ENCODE assay signal across 10 cellular contexts in genomic region chr10:117542706-117543244, GRCh38. TPM values are rescaled to one million over a fixed set of nuclear protein-coding genes. Genes with fewer than 3 reads are reported as not detected.
DNase-seq lines count a peak whose midpoint lies in the region; ATAC-seq and TF ChIP-seq lines count a peak whose summit lies in the region.
"Had no signal": no experiment of that assay in that cellular context is flagged by ENCODE, and none has a peak within 500 bp of the region (broad histone marks: within the 10 kb centered on the region; RNA-seq: fewer than 3 reads in every experiment).

EMX2 (plus strand) TSS chr10:117542746; CDS start chr10:117543268, 522 bp downstream.

- peaks cover 29% of the 10 kb centered on the region for H3K4me1 Mint-ChIP-seq in neural crest cell

- H3K9me3 ChIP-seq in effector memory CD4-positive, alpha-beta T cell (ENCODE audit: control insufficient read depth, low read length): no peaks in the 10 kb centered on the region

- CTCF ChIA-PET in AG04449 (lab: Yijun Ruan, JAX): interaction anchor here (1.2 to 3.3 kb wide), 4 partner anchors 46 to 699 kb away, joined by 4 to 13 read pairs (median 6); no protein-coding TSS in a partner anchor
- CTCF ChIA-PET in HEK293T (lab: Yijun Ruan, JAX): interaction anchor here (0.6 kb wide), 2 partner anchors 204 to 263 kb away, joined by 3 read pairs; no protein-coding TSS in a partner anchor

- no peak for DNase-seq in AG04449 (ENCODE audit: low read depth, low spot score)
- DNase-seq in HEK293T (ENCODE audit: extremely low spot score): no peak
- no peak for DNase-seq in effector memory CD4-positive, alpha-beta T cell
- no peak for DNase-seq in neural crest cell (ENCODE audit: low read depth, low spot score)
- no peak for DNase-seq in activated effector memory CD4-positive, alpha-beta T cell treated with Interleukin-2 at 50 U/mL for 16 hours
- DNase-seq in Kasumi-1 (lab: John Stamatoyannopoulos, UW): no peak
- no peak for DNase-seq in NK-92 treated with Interleukin-12 subunit alpha and Interleukin-12 subunit beta, amount 100 ng/mL, for 24 hours (lab: John Stamatoyannopoulos, UW)
- DNase-seq: DND-41 had no signal

- no peaks in the 10 kb centered on the region for H3K9me3 Mint-ChIP-seq in neural crest cell

- H3K4me3 ChIP-seq in AG04449 (ENCODE audit: low read depth, low read length): peak within 1 kb of the TSS; percentile 94
- peak within 1 kb of the TSS; percentile 4 for H3K4me3 ChIP-seq in effector memory CD4-positive, alpha-beta T cell (ENCODE audit: insufficient read depth, low read depth, low read length, poor library complexity, severe bottlenecking)

- H3K4me1 ChIP-seq in effector memory CD4-positive, alpha-beta T cell (ENCODE audit: control insufficient read depth, insufficient read depth, low read length, poor library complexity, severe bottlenecking): peaks cover 7% of the 10 kb centered on the region

- TF ChIP-seq CTCF in AG04449 (IDR thresholded peaks at IDR 0.05; ENCODE audit: insufficient read depth, low read length, missing control alignments): no peak
- TF ChIP-seq CTCF in neural crest cell (conservative IDR thresholded peaks at IDR 0.05): no peak

- POLR2A ChIA-PET in AG04449 (lab: Yijun Ruan, JAX): interaction anchor here (0.7 to 1.7 kb wide), 3 partner anchors 10 to 100 kb away, joined by 3 to 5 read pairs (median 4); no protein-coding TSS in a partner anchor
- POLR2A ChIA-PET in HEK293T (lab: Yijun Ruan, JAX): interaction anchor here (1.0 to 1.3 kb wide), 3 partner anchors 10 to 107 kb away, joined by 3 to 5 read pairs (median 3); no protein-coding TSS in a partner anchor

- no peaks in the 10 kb centered on the region for H3K36me3 Mint-ChIP-seq in neural crest cell (ENCODE audit: low read depth)

- H3K27ac ChIP-seq in effector memory CD4-positive, alpha-beta T cell (ENCODE audit: insufficient read depth, low read length, poor library complexity, severe bottlenecking): no peak within 1 kb of the TSS

- peak within 1 kb of the TSS; percentile 84 for H3K4me3 Mint-ChIP-seq in neural crest cell

- no peak for ATAC-seq in GM21825 (IDR thresholded peaks at IDR 0.05; ENCODE audit: unreplicated experiment)

- H3K27me3 Mint-ChIP-seq in neural crest cell (ENCODE audit: low read depth): peaks cover 100% of the 10 kb centered on the region

- H3K27ac Mint-ChIP-seq in neural crest cell (ENCODE audit: unreplicated experiment): no peak within 1 kb of the TSS

- H3K36me3 ChIP-seq in effector memory CD4-positive, alpha-beta T cell (ENCODE audit: control insufficient read depth, insufficient read depth, low read length): no peaks in the 10 kb centered on the region

- H3K27me3 ChIP-seq in effector memory CD4-positive, alpha-beta T cell (replicated peaks; ENCODE audit: control insufficient read depth, insufficient read depth, low read length, poor library complexity, severe bottlenecking): peaks cover 50% of the 10 kb centered on the region

TF ChIP-seq in HEK293T, 16 proteins besides CTCF, POLR2A, EP300 and RAD21:
- TF ChIP-seq ELF4 (IDR thresholded peaks at IDR 0.05) (no peak), L3MBTL2 (conservative IDR thresholded peaks at IDR 0.05) (no peak; the same call in 1 of the 2 replicates), ZNF384 (IDR thresholded peaks at IDR 0.05) (peak; percentile 91; the same call in 1 of the 2 replicates), CTBP1 (IDR thresholded peaks at IDR 0.05; ENCODE audit: borderline replicate concordance) (no peak)

RNA-seq across cellular contexts. Expression of gene EMX2, which starts in this region (rescaled TPM):
- total RNA-seq in neural crest cell: 1.0 and 1.1 TPM in 2 replicates
- total RNA-seq: esophagus mucosa had no signal
